18 cellular contexts compared by ENCODE assay signal in genomic region chrX:43564953-43565352, GRCh38.
DNase-seq lines count a peak whose midpoint lies in the region; ATAC-seq and TF ChIP-seq lines count a peak whose summit lies in the region.
"Had no signal": no experiment of that assay in that cellular context is flagged by ENCODE, and none has a peak within 500 bp of the region (broad histone marks: within the 10 kb centered on the region; RNA-seq: fewer than 3 reads in every experiment).

No MANE protein-coding gene starts in this region.

- H3K4me3 Mint-ChIP-seq in dendritic cell treated with granulocyte-macrophage colony-stimulating factor and Interleukin-4, amounts not matched to agents 40 ng/mL and 50 ng/mL, for 4 days = no peak overlapping the region
- H3K4me3 Mint-ChIP-seq: CD4-positive, alpha-beta T cell had no signal

- no peaks in the 10 kb centered on the region for H3K79me2 ChIP-seq in PC-3 (ENCODE audit: low read length)

- H3K4me1 Mint-ChIP-seq in dendritic cell treated with granulocyte-macrophage colony-stimulating factor and Interleukin-4, amounts not matched to agents 40 ng/mL and 50 ng/mL, for 4 days (ENCODE audit: low read depth) = peaks cover 34% of the 10 kb centered on the region

- no peaks in the 10 kb centered on the region for H3K36me3 Mint-ChIP-seq in dendritic cell treated with granulocyte-macrophage colony-stimulating factor and Interleukin-4, amounts not matched to agents 40 ng/mL and 50 ng/mL, for 4 days (ENCODE audit: low read depth)

- POLR2A ChIA-PET in PC-3 (lab: Charles Lee; ENCODE audit: unreplicated experiment) = no interaction called here

- H3F3A ChIP-seq in PC-3 (ENCODE audit: low read length, unreplicated experiment) = no peaks in the 10 kb centered on the region

- H3K27ac Mint-ChIP-seq in dendritic cell treated with granulocyte-macrophage colony-stimulating factor and Interleukin-4, amounts not matched to agents 40 ng/mL and 50 ng/mL, for 4 days = peak overlapping the region; percentile 39
- H3K27ac Mint-ChIP-seq: CD4-positive, alpha-beta T cell had no signal

- no peaks in the 10 kb centered on the region for H3K27me3 ChIP-seq in PC-3 (ENCODE audit: low read length)
- no peaks in the 10 kb centered on the region for H3K27me3 ChIP-seq in suprapubic skin

- H3K9me3 ChIP-seq in PC-3 (ENCODE audit: low read length) = no peaks in the 10 kb centered on the region
- H3K9me3 ChIP-seq in suprapubic skin = no peaks in the 10 kb centered on the region

- no peaks in the 10 kb centered on the region for H3K9me2 ChIP-seq in PC-3 (replicated peaks; ENCODE audit: low read length)

- ATAC-seq in PC-3 = no peak
- no peak for ATAC-seq in HG03460 (IDR thresholded peaks at IDR 0.05; ENCODE audit: unreplicated experiment)
- ATAC-seq: Panc1 had no signal

- H4K20me1 ChIP-seq in PC-3 (ENCODE audit: low read length) = no peaks in the 10 kb centered on the region

- H3K36me3 ChIP-seq in PC-3 (ENCODE audit: low read depth, low read length) (no peaks in the 10 kb centered on the region), suprapubic skin (no peaks in the 10 kb centered on the region)

- no peak overlapping the region for H3K9ac ChIP-seq in PC-3 (ENCODE audit: low read length)

- H3K27ac ChIP-seq in PC-3 (ENCODE audit: low read length) = no peak overlapping the region
- no peak overlapping the region for H3K27ac ChIP-seq in suprapubic skin
- H3K27ac ChIP-seq: SK-N-MC had no signal

- DNase-seq in PC-3 = peak; percentile 37
- peak; percentile 6 for DNase-seq in kidney glomerular epithelial cell (lab: John Stamatoyannopoulos, UW)
- peak; percentile 79 for DNase-seq in renal cortical epithelial cell (ENCODE audit: low read depth)
- DNase-seq in NCI-H128 (lab: John Stamatoyannopoulos, UW; ENCODE audit: unreplicated experiment) = no peak
- DNase-seq in suprapubic skin (ENCODE audit: low spot score in 2 of 2) = no peak
- DNase-seq in HK-2 (ENCODE audit: unreplicated experiment) = no peak
- DNase-seq: CD4-positive, alpha-beta T cell; DMS79; HCEC 1CT; NCI-H1105 treated with DMSO at 0.1 percent for 48 hours; NCI-H187; NCI-H226; NCI-H524 treated with DMSO at 0.1 percent for 48 hours; Right ventricle myocardium superior had no signal

- intact Hi-C loops in PC-3 (cut with micrococcal nuclease) = loop anchor here (5.0 to 10.0 kb wide), 2 partner anchors 90 to 372 kb away; partner anchors contain the start of gene MAOA
- intact Hi-C loops in dendritic cell treated with granulocyte-macrophage colony-stimulating factor and Interleukin-4, amounts not matched to agents 40 ng/mL and 50 ng/mL, for 4 days (cut with micrococcal nuclease) = loop anchor here (5.0 kb wide), 1 partner anchor 92 kb away; the partner anchor contains the start of gene MAOA

- H3K27me3 Mint-ChIP-seq in dendritic cell treated with granulocyte-macrophage colony-stimulating factor and Interleukin-4, amounts not matched to agents 40 ng/mL and 50 ng/mL, for 4 days = no peaks in the 10 kb centered on the region
- H3K27me3 Mint-ChIP-seq: CD4-positive, alpha-beta T cell had no signal

- WGBS in suprapubic skin = 90% methylated on average over 2 of the region's 2 CpGs

- no peak for TF ChIP-seq EP300 in suprapubic skin (IDR thresholded peaks at IDR 0.05)

- H3K4me3 ChIP-seq in PC-3 (ENCODE audit: low read length) = no peak overlapping the region
- no peak overlapping the region for H3K4me3 ChIP-seq in suprapubic skin
- H3K4me3 ChIP-seq: SK-N-MC had no signal

- no peak overlapping the region for H2AFZ ChIP-seq in PC-3 (ENCODE audit: low read length)

- CTCF ChIA-PET in PC-3 (lab: Charles Lee) = interaction anchor here (1.1 kb wide), 1 partner anchor 185 kb away, joined by 5 read pairs; no protein-coding TSS in a partner anchor

- no peak for TF ChIP-seq POLR2A in suprapubic skin (IDR thresholded peaks at IDR 0.05)

- H3K4me2 ChIP-seq in PC-3 (ENCODE audit: low read length) = peak overlapping the region; percentile 67; the same call in 1 of the 2 replicates

- BruUV-seq in PC-3 (replicated peaks; lab: Mats Ljungman, UMichigan) = no TSS peak

- TF ChIP-seq CTCF in PC-3 (conservative IDR thresholded peaks at IDR 0.05; ENCODE audit: low read depth, low read length) = peak; percentile 41; the same call in 1 of the 2 replicates
- TF ChIP-seq CTCF in suprapubic skin (IDR thresholded peaks at IDR 0.05) = no peak

- H3K9me3 Mint-ChIP-seq in dendritic cell treated with granulocyte-macrophage colony-stimulating factor and Interleukin-4, amounts not matched to agents 40 ng/mL and 50 ng/mL, for 4 days = no peaks in the 10 kb centered on the region
- H3K9me3 Mint-ChIP-seq: CD4-positive, alpha-beta T cell had no signal

- peaks cover 25% of the 10 kb centered on the region for H3K4me1 ChIP-seq in PC-3 (ENCODE audit: insufficient read depth, low read length)
- H3K4me1 ChIP-seq in suprapubic skin = no peaks in the 10 kb centered on the region

Comparison
In these comparisons a context has a peak if more than half of its experiments do, and no peak if none do; other contexts are left out.
1. DNase-seq: peak in PC-3 (single experiment), kidney glomerular epithelial cell (single experiment) and renal cortical epithelial cell (single experiment); none in NCI-H128 (single experiment), suprapubic skin (0 of 2) and HK-2 (single experiment).